Comparison of ENCODE assay signal across 1 cellular context in genomic region chr19:5038631-5039271, GRCh38.
TF ChIP-seq lines count a peak whose summit lies in the region.

No MANE protein-coding gene starts in this region.

TF ChIP-seq in GM23338, 12 proteins besides CTCF, POLR2A, EP300 and RAD21 (continued from another document):
- no peak for TF ChIP-seq ETS1 (IDR thresholded peaks at IDR 0.05)
- TF ChIP-seq NANOG (IDR thresholded peaks at IDR 0.05; ENCODE audit: borderline replicate concordance) = no peak
